1 cellular context compared by ENCODE assay signal in the genomic region with DNA sequence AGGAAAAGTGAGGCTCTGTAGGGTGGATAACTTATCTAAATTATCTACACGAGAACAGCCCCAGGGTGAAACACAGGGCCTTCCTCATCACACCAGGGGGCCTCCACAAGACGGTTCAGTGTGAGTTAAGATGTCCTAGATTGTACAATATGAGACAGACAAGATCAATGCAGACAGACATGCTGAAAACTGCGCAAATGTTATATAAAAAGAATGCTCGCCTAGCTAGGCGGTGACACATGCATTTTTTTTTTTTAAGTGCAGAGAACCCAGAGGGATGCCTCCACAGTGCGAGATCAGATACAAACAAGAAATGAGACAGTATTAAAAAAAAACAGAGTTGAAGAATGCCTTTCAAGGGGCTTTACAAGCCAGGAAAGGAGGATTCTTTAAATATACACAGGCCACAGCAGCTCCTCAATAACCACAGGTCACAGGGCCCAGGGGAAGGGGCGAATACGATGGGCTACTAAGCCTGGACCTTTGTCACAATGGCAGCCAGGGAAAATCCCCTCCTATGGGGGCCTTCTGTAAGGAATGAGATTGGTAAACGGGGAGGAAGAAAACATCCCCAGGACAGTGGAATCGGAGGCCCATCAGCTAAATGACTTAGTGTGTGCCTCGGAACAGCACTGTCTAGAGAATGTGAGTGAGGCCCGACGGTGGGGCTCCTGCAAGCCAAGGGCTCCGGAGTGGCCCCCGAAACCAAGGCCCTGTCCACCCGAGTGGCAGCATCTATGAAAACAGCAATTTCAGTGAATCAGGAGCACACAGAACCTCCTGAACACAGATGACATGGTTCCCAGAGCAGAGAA.
TF ChIP-seq lines count a peak whose summit lies in the region.

No MANE protein-coding gene starts in this region.

TF ChIP-seq in HepG2, 621 proteins besides CTCF, POLR2A, EP300 and RAD21:
- TF ChIP-seq HNRNPH1 (optimal IDR thresholded peaks at IDR 0.05; ENCODE audit: low read depth, low read length) (no peak), ZBTB3 (CRISPR knock-in tag; IDR thresholded peaks at IDR 0.05; ENCODE audit: borderline replicate concordance, low read depth) (no peak), GZF1 (CRISPR knock-in tag; IDR thresholded peaks at IDR 0.05) (no peak), ZNF790 (CRISPR knock-in tag; IDR thresholded peaks at IDR 0.05; ENCODE audit: borderline replicate concordance) (no peak), SIN3B (IDR thresholded peaks at IDR 0.05; ENCODE audit: low read length) (no peak), ZNF549 (CRISPR knock-in tag; IDR thresholded peaks at IDR 0.05) (no peak), TBL1XR1 (IDR thresholded peaks at IDR 0.05; ENCODE audit: borderline replicate concordance, low read length, partially characterized antibody) (no peak), KLF6 (CRISPR knock-in tag; IDR thresholded peaks at IDR 0.05) (no peak), KLF9 (CRISPR knock-in tag; IDR thresholded peaks at IDR 0.05; ENCODE audit: low read depth) (no peak)
- TF ChIP-seq, protein P1, sequence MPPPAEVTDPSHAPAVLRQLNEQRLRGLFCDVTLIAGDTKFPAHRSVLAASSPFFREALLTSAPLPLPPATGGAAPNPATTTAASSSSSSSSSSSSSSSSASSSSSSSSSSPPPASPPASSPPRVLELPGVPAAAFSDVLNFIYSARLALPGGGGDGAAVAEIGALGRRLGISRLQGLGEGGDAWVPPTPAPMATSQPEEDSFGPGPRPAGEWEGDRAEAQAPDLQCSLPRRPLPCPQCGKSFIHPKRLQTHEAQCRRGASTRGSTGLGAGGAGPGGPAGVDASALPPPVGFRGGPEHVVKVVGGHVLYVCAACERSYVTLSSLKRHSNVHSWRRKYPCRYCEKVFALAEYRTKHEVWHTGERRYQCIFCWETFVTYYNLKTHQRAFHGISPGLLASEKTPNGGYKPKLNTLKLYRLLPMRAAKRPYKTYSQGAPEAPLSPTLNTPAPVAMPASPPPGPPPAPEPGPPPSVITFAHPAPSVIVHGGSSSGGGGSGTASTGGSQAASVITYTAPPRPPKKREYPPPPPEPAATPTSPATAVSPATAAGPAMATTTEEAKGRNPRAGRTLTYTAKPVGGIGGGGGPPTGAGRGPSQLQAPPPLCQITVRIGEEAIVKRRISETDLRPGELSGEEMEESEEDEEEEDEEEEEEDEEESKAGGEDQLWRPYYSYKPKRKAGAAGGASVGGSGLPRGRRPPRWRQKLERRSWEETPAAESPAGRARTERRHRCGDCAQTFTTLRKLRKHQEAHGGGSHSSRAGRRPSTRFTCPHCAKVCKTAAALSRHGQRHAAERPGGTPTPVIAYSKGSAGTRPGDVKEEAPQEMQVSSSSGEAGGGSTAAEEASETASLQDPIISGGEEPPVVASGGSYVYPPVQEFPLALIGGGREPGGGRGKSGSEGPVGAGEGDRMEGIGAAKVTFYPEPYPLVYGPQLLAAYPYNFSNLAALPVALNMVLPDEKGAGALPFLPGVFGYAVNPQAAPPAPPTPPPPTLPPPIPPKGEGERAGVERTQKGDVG (CRISPR knock-in tag; IDR thresholded peaks at IDR 0.05; ENCODE audit: borderline replicate concordance), result no peak
- TF ChIP-seq, protein P2, sequence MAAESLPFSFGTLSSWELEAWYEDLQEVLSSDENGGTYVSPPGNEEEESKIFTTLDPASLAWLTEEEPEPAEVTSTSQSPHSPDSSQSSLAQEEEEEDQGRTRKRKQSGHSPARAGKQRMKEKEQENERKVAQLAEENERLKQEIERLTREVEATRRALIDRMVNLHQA (CRISPR knock-in tag; IDR thresholded peaks at IDR 0.05), result no peak
- TF ChIP-seq, protein P3, sequence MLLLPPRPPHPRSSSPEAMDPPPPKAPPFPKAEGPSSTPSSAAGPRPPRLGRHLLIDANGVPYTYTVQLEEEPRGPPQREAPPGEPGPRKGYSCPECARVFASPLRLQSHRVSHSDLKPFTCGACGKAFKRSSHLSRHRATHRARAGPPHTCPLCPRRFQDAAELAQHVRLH (CRISPR knock-in tag; IDR thresholded peaks at IDR 0.05; ENCODE audit: borderline replicate concordance, low read depth), result no peak
